ENCODE assay signal across 27 cellular contexts in genomic region chr12:69875416-69875815, GRCh38. TPM values are rescaled to one million over a fixed set of nuclear protein-coding genes. Genes with fewer than 3 reads are reported as not detected.
DNase-seq lines count a peak whose midpoint lies in the region; ATAC-seq, FAIRE-seq and TF ChIP-seq lines count a peak whose summit lies in the region.
"Had no signal": no experiment of that assay in that cellular context is flagged by ENCODE, and none has a peak within 500 bp of the region (broad histone marks: within the 10 kb centered on the region; RNA-seq: fewer than 3 reads in every experiment).

No MANE protein-coding gene starts in this region.

- TF ChIP-seq EP300 in H1 (IDR thresholded peaks at IDR 0.05; ENCODE audit: borderline replicate concordance in 1 of 2, low read depth in 2 of 2, low read length in 2 of 2), result no peak

- H3K79me2 ChIP-seq in GM23338 (replicated peaks; ENCODE audit: insufficient read depth) (no peaks in the 10 kb centered on the region), H1 (ENCODE audit: control insufficient read depth in 1 of 2, insufficient read depth in 2 of 2, low read length in 2 of 2) (no peaks in the 10 kb centered on the region)

- no peak overlapping the region for H3K14ac ChIP-seq in H1 (ENCODE audit: insufficient read length)

- no peak for TF ChIP-seq RAD21 in H1 (IDR thresholded peaks at IDR 0.05 in 1 of 2, conservative IDR thresholded peaks at IDR 0.05 in 1 of 2; ENCODE audit: low read depth in 2 of 2, low read length in 2 of 2)

- H3K9me3 Mint-ChIP-seq in GM23338, result no peaks in the 10 kb centered on the region
- no peaks in the 10 kb centered on the region for H3K9me3 Mint-ChIP-seq in stimulated activated naive B cell treated with anti-CD40 and anti-IgM and Interleukin-4, amounts not matched to agents 10 μg/mL and 1 μg/mL and 100 μg/mL, for 72 hours
- no peaks in the 10 kb centered on the region for H3K9me3 Mint-ChIP-seq in activated naive CD8-positive, alpha-beta T cell treated with anti-CD3 and anti-CD28 coated beads for 36 hours
- H3K9me3 Mint-ChIP-seq: CD4-positive, alpha-beta memory T cell had no signal

- no peak overlapping the region for H4K8ac ChIP-seq in H1 (ENCODE audit: extremely low read depth, insufficient read depth, low read length)

- no peak overlapping the region for H3K23ac ChIP-seq in H1 (ENCODE audit: insufficient read length)

- H3K9me2 ChIP-seq in GM23338 (ENCODE audit: insufficient read depth), result no peaks in the 10 kb centered on the region

- H3K9ac ChIP-seq in H1 (replicated peaks in 1 of 4; ENCODE audit: extremely low read depth in 1 of 4, low read depth in 3 of 4, low read length in 3 of 4), result no peak overlapping the region

- H2AFZ ChIP-seq in GM23338 (peak overlapping the region; percentile 90; the same call in 1 of the 2 replicates), H1 (ENCODE audit: low read length) (peak overlapping the region; percentile 84)
- H2AFZ ChIP-seq: PC-9 had no signal

- H2BK15ac ChIP-seq in H1 (ENCODE audit: low read length), result no peak overlapping the region

- H3K36me3 ChIP-seq in GM23338 (ENCODE audit: insufficient read depth) (no peaks in the 10 kb centered on the region), WERI-Rb-1 (no peaks in the 10 kb centered on the region), H1 (ENCODE audit: control insufficient read depth in 2 of 4, insufficient read depth in 4 of 4, low read length in 3 of 4) (no peaks in the 10 kb centered on the region), heart right ventricle (no peaks in the 10 kb centered on the region)
- H3K36me3 ChIP-seq: SJCRH30 had no signal

- no peaks in the 10 kb centered on the region for H3K27me3 ChIP-seq in GM23338 (ENCODE audit: insufficient read depth)
- H3K27me3 ChIP-seq in WERI-Rb-1 (ENCODE audit: insufficient read depth, low read depth, severe bottlenecking), result no peaks in the 10 kb centered on the region
- H3K27me3 ChIP-seq in H1 (replicated peaks in 1 of 4; ENCODE audit: control insufficient read depth in 3 of 4, extremely low read depth in 1 of 4, insufficient read depth in 3 of 4, low read length in 3 of 4), result 0 out of 7 replicates have a peak, but pooled peaks cover 0 to 2% (median 0%) of the 10 kb centered on the region in 4 experiments
- no peaks in the 10 kb centered on the region for H3K27me3 ChIP-seq in heart right ventricle
- H3K27me3 ChIP-seq: SJCRH30 had no signal

- H2BK12ac ChIP-seq in H1 (ENCODE audit: low read depth, low read length), result no peak overlapping the region; the same call in 1 of the 2 replicates

- TF ChIP-seq CTCF in GM23338 (conservative IDR thresholded peaks at IDR 0.05; ENCODE audit: low read depth in 2 of 2) (no peak), WERI-Rb-1 (IDR thresholded peaks at IDR 0.05; ENCODE audit: low read depth, low read length) (no peak), H1 (IDR thresholded peaks at IDR 0.05; ENCODE audit: control extremely low read depth in 1 of 3, insufficient read depth in 1 of 3, low read depth in 1 of 3, low read length in 3 of 3) (no peak), heart right ventricle (IDR thresholded peaks at IDR 0.05) (no peak)

- no peak for TF ChIP-seq POLR2A in H1 (IDR thresholded peaks at IDR 0.05; ENCODE audit: control extremely low read depth in 1 of 2, low read depth in 2 of 2, low read length in 2 of 2)

- FAIRE-seq in H1 (lab: Jason Lieb, UNC), result no peak
- FAIRE-seq: GM12878, H54, K562 had no signal

- H2AK5ac ChIP-seq in H1 (ENCODE audit: low read depth, low read length), result no peak overlapping the region

- no peaks in the 10 kb centered on the region for H3K36me3 Mint-ChIP-seq in GM23338 (ENCODE audit: low read depth)
- no peaks in the 10 kb centered on the region for H3K36me3 Mint-ChIP-seq in stimulated activated naive B cell treated with anti-CD40 and anti-IgM and Interleukin-4, amounts not matched to agents 10 μg/mL and 1 μg/mL and 100 μg/mL, for 72 hours
- no peaks in the 10 kb centered on the region for H3K36me3 Mint-ChIP-seq in activated naive CD8-positive, alpha-beta T cell treated with anti-CD3 and anti-CD28 coated beads for 36 hours
- H3K36me3 Mint-ChIP-seq: CD4-positive, alpha-beta memory T cell had no signal

- H3F3A ChIP-seq in GM23338 (replicated peaks; ENCODE audit: low read depth), result 0 out of 2 replicates have a peak, but pooled peaks cover 5% of the 10 kb centered on the region

- H3K9me3 ChIP-seq in WERI-Rb-1 (ENCODE audit: severe bottlenecking) (no peaks in the 10 kb centered on the region), H1 (ENCODE audit: insufficient read depth in 2 of 2, low read depth in 1 of 2, low read length in 1 of 2) (no peaks in the 10 kb centered on the region), heart right ventricle (no peaks in the 10 kb centered on the region)
- H3K9me3 ChIP-seq: SJCRH30 had no signal

- no peak overlapping the region for H2BK120ac ChIP-seq in H1 (replicated peaks; ENCODE audit: low read depth, low read length)

- POLR2A ChIA-PET in H1 (lab: Charles Lee; ENCODE audit: partially characterized antibody), result no interaction called here

- H3K27ac ChIP-seq in GM23338 (ENCODE audit: low read depth) (no peak overlapping the region), WERI-Rb-1 (no peak overlapping the region), H1 (ENCODE audit: low read depth, low read length) (no peak overlapping the region), heart right ventricle (no peak overlapping the region)
- H3K27ac ChIP-seq: HL-60, PC-9, SJCRH30 had no signal

- no peak overlapping the region for H3K27ac Mint-ChIP-seq in GM23338
- H3K27ac Mint-ChIP-seq in stimulated activated naive B cell treated with anti-CD40 and anti-IgM and Interleukin-4, amounts not matched to agents 10 μg/mL and 1 μg/mL and 100 μg/mL, for 72 hours, result peak overlapping the region; percentile 39
- no peak overlapping the region for H3K27ac Mint-ChIP-seq in activated naive CD8-positive, alpha-beta T cell treated with anti-CD3 and anti-CD28 coated beads for 36 hours

- intact Hi-C loops in heart right ventricle (cut with DNase I), result loop anchor here in 5 of 10 donors (5.0 to 10.0 kb wide), 5 partner anchors 699 to 979 kb away; no protein-coding TSS in a partner anchor

- H3K4me3 ChIP-seq in GM23338 (no peak overlapping the region), WERI-Rb-1 (ENCODE audit: low read depth, low read length) (no peak overlapping the region), H1 (ENCODE audit: extremely low read depth in 1 of 4, insufficient read depth in 2 of 4, low read depth in 3 of 4, low read length in 4 of 4) (no peak overlapping the region), heart right ventricle (no peak overlapping the region)
- H3K4me3 ChIP-seq: GM12878, K562, PC-9, SJCRH30 had no signal

- H3K18ac ChIP-seq in H1 (ENCODE audit: extremely low read depth, low read length), result no peak overlapping the region

- no peaks in the 10 kb centered on the region for H3K23me2 ChIP-seq in H1 (ENCODE audit: low read depth, low read length)

- ATAC-seq in GM23338, result peak; percentile 28; the same call in 2 of the 3 replicates
- ATAC-seq in stimulated activated naive B cell treated with anti-CD40 and anti-IgM and Interleukin-4, amounts not matched to agents 10 μg/mL and 1 μg/mL and 100 μg/mL, for 72 hours (replicated peaks), result no peak
- no peak for ATAC-seq in heart right ventricle
- ATAC-seq: GM12878, K562, Right ventricle myocardium inferior had no signal

- H3K4me3 Mint-ChIP-seq in GM23338, result no peak overlapping the region
- H3K4me3 Mint-ChIP-seq in stimulated activated naive B cell treated with anti-CD40 and anti-IgM and Interleukin-4, amounts not matched to agents 10 μg/mL and 1 μg/mL and 100 μg/mL, for 72 hours, result no peak overlapping the region
- no peak overlapping the region for H3K4me3 Mint-ChIP-seq in activated naive CD8-positive, alpha-beta T cell treated with anti-CD3 and anti-CD28 coated beads for 36 hours
- H3K4me3 Mint-ChIP-seq: CD4-positive, alpha-beta memory T cell had no signal

- H3K4me1 ChIP-seq in GM23338 (ENCODE audit: insufficient read depth) (peaks cover 8% of the 10 kb centered on the region), H1 (replicated peaks in 1 of 4; ENCODE audit: control insufficient read depth in 3 of 4, insufficient read depth in 4 of 4, low read length in 3 of 4) (peaks cover 2 to 7% (median 3%) of the 10 kb centered on the region in 4 experiments; a peak in 4 of 7 replicates), heart right ventricle (peaks cover 0 to 22% (median 4%) of the 10 kb centered on the region in 9 donors)
- H3K4me1 ChIP-seq: SJCRH30 had no signal

- H3K56ac ChIP-seq in H1 (replicated peaks; ENCODE audit: insufficient read length, low read depth, low read length), result no peak overlapping the region

- 84% methylated on average over 11 of the region's 11 CpGs; no CpG with 5 or more reads in 1 of the 2 experiments for WGBS in H1 (ENCODE audit: extremely low coverage in 1 of 2, insufficient coverage in 1 of 2, insufficient read length in 1 of 2, insufficient replicate concordance in 2 of 2, low coverage in 1 of 2, low lambda C conversion rate in 2 of 2, missing lambda C conversion rate in 1 of 2), 2 experiments
- 80 to 82% methylated on average over 11 of the region's 11 CpGs for WGBS in heart right ventricle, 2 donors

- H3K4me1 Mint-ChIP-seq in GM23338, result peaks cover 21% of the 10 kb centered on the region
- H3K4me1 Mint-ChIP-seq in stimulated activated naive B cell treated with anti-CD40 and anti-IgM and Interleukin-4, amounts not matched to agents 10 μg/mL and 1 μg/mL and 100 μg/mL, for 72 hours, result peaks cover 0 to 5% of the 10 kb centered on the region in 2 donors
- peaks cover 5% of the 10 kb centered on the region for H3K4me1 Mint-ChIP-seq in activated naive CD8-positive, alpha-beta T cell treated with anti-CD3 and anti-CD28 coated beads for 36 hours

- no peak overlapping the region for H3K4me2 ChIP-seq in GM23338
- no peak overlapping the region for H3K4me2 ChIP-seq in H1 (ENCODE audit: insufficient read depth in 1 of 2, low read depth in 2 of 2, low read length in 2 of 2)
- H3K4me2 ChIP-seq: PC-9 had no signal

- CTCF ChIA-PET in H1 (lab: Charles Lee; ENCODE audit: partially characterized antibody), result interaction anchor here (1.7 kb wide), 1 partner anchor 706 kb away, joined by 6 read pairs; no protein-coding TSS in a partner anchor

- no peak overlapping the region for H2BK5ac ChIP-seq in H1 (ENCODE audit: low read depth, low read length)

- 0 out of 2 replicates have a peak overlapping the region, but pooled peaks have one; percentile 18 for H2BK20ac ChIP-seq in H1 (ENCODE audit: low read length)

- no peaks in the 10 kb centered on the region for H3K79me1 ChIP-seq in H1 (ENCODE audit: low read depth, low read length)

- H3K27me3 Mint-ChIP-seq in GM23338 (ENCODE audit: insufficient read depth, low read depth, poor library complexity), result peaks cover 4% of the 10 kb centered on the region
- peaks cover 17 to 23% of the 10 kb centered on the region in 2 donors for H3K27me3 Mint-ChIP-seq in stimulated activated naive B cell treated with anti-CD40 and anti-IgM and Interleukin-4, amounts not matched to agents 10 μg/mL and 1 μg/mL and 100 μg/mL, for 72 hours
- H3K27me3 Mint-ChIP-seq in activated naive CD8-positive, alpha-beta T cell treated with anti-CD3 and anti-CD28 coated beads for 36 hours, result peaks cover 27% of the 10 kb centered on the region

- no peak overlapping the region for H4K91ac ChIP-seq in H1 (replicated peaks; ENCODE audit: insufficient read length, low read length)

- no peak overlapping the region for H4K5ac ChIP-seq in H1 (ENCODE audit: insufficient read length, low read depth, low read length)

- DNase-seq in GM23338 (ENCODE audit: low spot score) (peak; percentile 28), WERI-Rb-1 (peak; percentile 74), H1 (ENCODE audit: low read depth in 1 of 2, low spot score in 2 of 2) (no peak), heart right ventricle (no peak), NCI-H1048 (lab: John Stamatoyannopoulos, UW) (no peak)
- DNase-seq in stimulated activated naive B cell treated with anti-CD40 and anti-IgM and Interleukin-4, amounts not matched to agents 10 μg/mL and 1 μg/mL and 100 μg/mL, for 72 hours, result no peak
- DNase-seq in activated naive CD8-positive, alpha-beta T cell treated with anti-CD3 and anti-CD28 coated beads for 36 hours, result no peak
- DNase-seq: CD4-positive, alpha-beta memory T cell; COR-L47; DMS53; GDM1; Kasumi-1; NCI-H2029 treated with DMSO at 0.1 percent for 48 hours; NCI-H446; NCI-H524 treated with DMSO at 0.1 percent for 48 hours; NCI-H774; PC-9; SJCRH30 had no signal

- no peak overlapping the region for H3K4ac ChIP-seq in H1 (replicated peaks; ENCODE audit: insufficient read length, low read depth, low read length)

- no peaks in the 10 kb centered on the region for H4K20me1 ChIP-seq in GM23338 (replicated peaks; ENCODE audit: insufficient read depth)
- H4K20me1 ChIP-seq in H1 (replicated peaks in 1 of 2; ENCODE audit: control insufficient read depth in 1 of 2, insufficient read depth in 2 of 2, low read length in 2 of 2), result no peaks in the 10 kb centered on the region

RNA-seq across cellular contexts. Expression of gene MYRFL, which starts 50.4 kb away (rescaled TPM):
- 0.82 and 2.3 TPM in 2 replicates for total RNA-seq in GM23338 (2014; rRNA removed; shearing (Covaris generic))
- polyA plus RNA-seq in GM23338 (2016; fragmentation: Nextera tagmentation; extraction: Ambion mirVana) (1.5 and 2.8 TPM in 2 replicates), H1 (2011; rRNA removed) (0.72 and 1.1 TPM in 2 replicates), heart right ventricle (under 1 TPM in 1 of 2 donors, not detected in 1; 0.10 TPM)
- 1.4 and 2.0 TPM in 2 replicates for total RNA-seq in H1 (2021; fragmentation: NEBNext Ultra II Directional; extraction: Animal tissue kit (Norgen Biotek cat#: 25700))
- polyA plus RNA-seq in H1 (2011; cell fraction: cytosol; rRNA removed), result 1.1 TPM
- 0.58 TPM for polyA plus RNA-seq in H1 (2011; cell fraction: nucleus; rRNA removed)
- polyA plus RNA-seq in H1 (2012, experiment 1 of 2), result 0.90 to 1.9 TPM (median 1.0 TPM) in 4 replicates
- polyA plus RNA-seq in H1 (2012, experiment 2 of 2), result 0.29 TPM
- polyA plus RNA-seq in H1 (2013, experiment 1 of 2), result 2.2 TPM
- 1.9 TPM for polyA plus RNA-seq in H1 (2013, experiment 2 of 2)
- 1.4 and 1.6 TPM in 2 replicates for polyA minus RNA-seq in H1 (2011; rRNA and poly(A)+ RNA removed)
- polyA minus RNA-seq in H1 (2011; cell fraction: cytosol; rRNA and poly(A)+ RNA removed), result 0.37 TPM
- polyA minus RNA-seq in H1 (2011; cell fraction: nucleus; rRNA and poly(A)+ RNA removed), result 1.5 TPM
- not detected for total RNA-seq in activated naive CD8-positive, alpha-beta T cell treated with anti-CD3 and anti-CD28 coated beads for 36 hours
- total RNA-seq in heart right ventricle, result under 1 TPM in 7 of 10 donors, not detected in 3; 0.12 to 0.51 (median 0.35) TPM
- total RNA-seq: A673; CD4-positive, alpha-beta memory T cell; Daoy; K562; M059J; PC-9; RPMI7951; SJCRH30 had no signal
- polyA plus RNA-seq: CD4-positive, alpha-beta memory T cell; K562 had no signal

Comparison
In these comparisons a context has a peak if more than half of its experiments do, and no peak if none do; other contexts are left out.
1. DNase-seq: peak in GM23338 (single experiment) and WERI-Rb-1 (single experiment); none in H1 (0 of 2), stimulated activated naive B cell treated with anti-CD40 and anti-IgM and Interleukin-4, amounts not matched to agents 10 μg/mL and 1 μg/mL and 100 μg/mL, for 72 hours (single experiment), activated naive CD8-positive, alpha-beta T cell treated with anti-CD3 and anti-CD28 coated beads for 36 hours (single experiment), heart right ventricle (0 of 2) and NCI-H1048 (single experiment).